In genomic region chr12:65323025-65323424, GRCh38 we compare ENCODE assay signal across 33 cellular contexts. TPM values are rescaled to one million over a fixed set of nuclear protein-coding genes. Genes with fewer than 3 reads are reported as not detected.
"Had no signal": no experiment of that assay in that cellular context is flagged by ENCODE, and none has a peak within 500 bp of the region (broad histone marks: within the 10 kb centered on the region; RNA-seq: fewer than 3 reads in every experiment).

No MANE protein-coding gene starts in this region.

- H3K9me3 ChIP-seq: ascending aorta, breast epithelium had no signal

- H3K4me1 ChIP-seq: breast epithelium had no signal

- H3K36me3 Mint-ChIP-seq: activated CD4-positive, alpha-beta memory T cell treated with anti-CD3 and anti-CD28 coated beads for 36 hours; activated CD8-positive, alpha-beta memory T cell treated with anti-CD3 and anti-CD28 coated beads, Interleukin-2, amount 10 ng/mL, durations not matched to agents 7 days and 5 days; activated naive CD4-positive, alpha-beta T cell treated with anti-CD3 and anti-CD28 coated beads, Interleukin-2, amount 10 ng/mL, durations not matched to agents 7 days and 5 days; activated naive CD4-positive, alpha-beta T cell treated with anti-CD3 and anti-CD28 coated beads, Interleukin-2, amount 50 U/mL, for 72 hours; activated naive CD8-positive, alpha-beta T cell treated with anti-CD3 and anti-CD28 coated beads, Interleukin-2, amount 10 ng/mL, durations not matched to agents 7 days and 5 days; brain had no signal

- H3K9me3 Mint-ChIP-seq: activated CD4-positive, alpha-beta memory T cell treated with anti-CD3 and anti-CD28 coated beads for 36 hours; activated CD4-positive, alpha-beta T cell treated with anti-CD3 and anti-CD28 coated beads, Interleukin-2, amount 10 ng/mL, durations not matched to agents 24 days and 14 days; activated naive CD4-positive, alpha-beta T cell treated with anti-CD3 and anti-CD28 coated beads, Interleukin-2, amount 10 ng/mL, durations not matched to agents 7 days and 5 days; activated naive CD4-positive, alpha-beta T cell treated with anti-CD3 and anti-CD28 coated beads, Interleukin-2, amount 50 U/mL, for 72 hours; activated naive CD8-positive, alpha-beta T cell treated with anti-CD3 and anti-CD28 coated beads, Interleukin-2, amount 10 ng/mL, durations not matched to agents 7 days and 5 days; activated T-cell treated with anti-CD3 and anti-CD28 coated beads, Interleukin-2, amount 50 U/mL, for 24 hours; activated T-cell treated with anti-CD3 and anti-CD28 coated beads, Interleukin-2, amount 50 U/mL, for 72 hours; brain; dendritic cell treated with granulocyte-macrophage colony-stimulating factor and Interleukin-4, amounts not matched to agents 40 ng/mL and 50 ng/mL, for 4 days; endodermal cell; T-helper 2 cell treated with Interferon-gamma antibody and Interleukin-4, amounts not matched to agents 5 μg/mL and 100 μg/mL, for 36 hours had no signal

- H3K4me3 ChIP-seq: ascending aorta, breast epithelium, cardiac muscle cell, coronary artery, dorsolateral prefrontal cortex had no signal

- H3K27ac ChIP-seq: ascending aorta, breast epithelium, cardiac muscle cell, coronary artery, dorsolateral prefrontal cortex had no signal

- H3K4me1 Mint-ChIP-seq: activated CD4-positive, alpha-beta T cell treated with anti-CD3 and anti-CD28 coated beads for 36 hours; activated CD4-positive, alpha-beta T cell treated with anti-CD3 and anti-CD28 coated beads, Interleukin-2, amount 10 ng/mL, durations not matched to agents 24 days and 14 days; activated CD8-positive, alpha-beta memory T cell treated with anti-CD3 and anti-CD28 coated beads, Interleukin-2, amount 10 ng/mL, durations not matched to agents 7 days and 5 days; activated naive CD4-positive, alpha-beta T cell treated with anti-CD3 and anti-CD28 coated beads, Interleukin-2, amount 10 ng/mL, durations not matched to agents 7 days and 5 days; activated naive CD8-positive, alpha-beta T cell treated with anti-CD3 and anti-CD28 coated beads, Interleukin-2, amount 10 ng/mL, durations not matched to agents 7 days and 5 days; T-helper 17 cell had no signal

- DNase-seq: activated CD4-positive, alpha-beta memory T cell treated with anti-CD3 and anti-CD28 coated beads for 36 hours; activated CD4-positive, alpha-beta T cell treated with anti-CD3 and anti-CD28 coated beads for 36 hours; activated CD4-positive, alpha-beta T cell treated with anti-CD3 and anti-CD28 coated beads, Interleukin-2, amount 10 ng/mL, durations not matched to agents 24 days and 14 days; activated CD4-positive, CD25-positive, alpha-beta regulatory T cell; activated CD4-positive, CD25-positive, alpha-beta regulatory T cell treated with anti-CD3 and anti-CD28 coated beads, Interleukin-2, amount 50 U/mL, for 72 hours; activated CD8-positive, alpha-beta memory T cell treated with anti-CD3 and anti-CD28 coated beads, Interleukin-2, amount 10 ng/mL, durations not matched to agents 7 days and 5 days; activated CD8-positive, alpha-beta memory T cell treated with anti-CD3 and anti-CD28 coated beads, Interleukin-2, amount 50 U/mL, for 4 hours; activated CD8-positive, alpha-beta T cell treated with anti-CD3 and anti-CD28 coated beads, Interleukin-2, amount 10 ng/mL, durations not matched to agents 7 days and 5 days; activated gamma-delta T cell; activated naive CD4-positive, alpha-beta T cell; activated naive CD4-positive, alpha-beta T cell treated with anti-CD3 and anti-CD28 coated beads, Interleukin-2, amount 10 ng/mL, durations not matched to agents 7 days and 5 days; activated naive CD8-positive, alpha-beta T cell treated with anti-CD3 and anti-CD28 coated beads, Interleukin-2, amount 10 ng/mL, durations not matched to agents 7 days and 5 days; activated T-cell treated with anti-CD3 and anti-CD28 coated beads, Interleukin-2, amount 50 U/mL, for 24 hours; activated T-cell treated with anti-CD3 and anti-CD28 coated beads, Interleukin-2, amount 50 U/mL, for 72 hours; central memory CD4-positive, alpha-beta T cell; dorsolateral prefrontal cortex; effector memory CD4-positive, alpha-beta T cell; endodermal cell; foreskin fibroblast; head of caudate nucleus; T-helper 17 cell; T1000 had no signal

- H3K27me3 Mint-ChIP-seq: brain; dendritic cell treated with granulocyte-macrophage colony-stimulating factor and Interleukin-4, amounts not matched to agents 40 ng/mL and 50 ng/mL, for 4 days had no signal

- H3K4me3 Mint-ChIP-seq: activated CD4-positive, alpha-beta memory T cell treated with anti-CD3 and anti-CD28 coated beads for 36 hours; activated CD4-positive, alpha-beta T cell treated with anti-CD3 and anti-CD28 coated beads for 36 hours; activated CD4-positive, alpha-beta T cell treated with anti-CD3 and anti-CD28 coated beads, Interleukin-2, amount 10 ng/mL, durations not matched to agents 24 days and 14 days; activated CD8-positive, alpha-beta memory T cell treated with anti-CD3 and anti-CD28 coated beads, Interleukin-2, amount 10 ng/mL, durations not matched to agents 7 days and 5 days; activated CD8-positive, alpha-beta T cell treated with anti-CD3 and anti-CD28 coated beads, Interleukin-2, amount 10 ng/mL, durations not matched to agents 7 days and 5 days; activated naive CD4-positive, alpha-beta T cell treated with anti-CD3 and anti-CD28 coated beads, Interleukin-2, amount 10 ng/mL, durations not matched to agents 7 days and 5 days; activated naive CD8-positive, alpha-beta T cell treated with anti-CD3 and anti-CD28 coated beads, Interleukin-2, amount 10 ng/mL, durations not matched to agents 7 days and 5 days; activated T-cell treated with anti-CD3 and anti-CD28 coated beads, Interleukin-2, amount 50 U/mL, for 24 hours; activated T-cell treated with anti-CD3 and anti-CD28 coated beads, Interleukin-2, amount 50 U/mL, for 72 hours; brain; dendritic cell treated with granulocyte-macrophage colony-stimulating factor and Interleukin-4, amounts not matched to agents 40 ng/mL and 50 ng/mL, for 4 days; endodermal cell; T-helper 17 cell; T-helper 2 cell treated with Interferon-gamma antibody and Interleukin-4, amounts not matched to agents 5 μg/mL and 100 μg/mL, for 36 hours had no signal

- FAIRE-seq: frontal cortex had no signal

- H3K36me3 ChIP-seq: ascending aorta, breast epithelium, cardiac muscle cell had no signal

- ATAC-seq: activated CD4-positive, alpha-beta T cell treated with anti-CD3 and anti-CD28 coated beads for 36 hours; activated CD8-positive, alpha-beta memory T cell treated with anti-CD3 and anti-CD28 coated beads, Interleukin-2, amount 10 ng/mL, durations not matched to agents 7 days and 5 days; activated CD8-positive, alpha-beta T cell treated with anti-CD3 and anti-CD28 coated beads, Interleukin-2, amount 10 ng/mL, durations not matched to agents 7 days and 5 days; activated naive CD4-positive, alpha-beta T cell treated with anti-CD3 and anti-CD28 coated beads, Interleukin-2, amount 50 U/mL, for 72 hours; activated T-cell treated with anti-CD3 and anti-CD28 coated beads, Interleukin-2, amount 50 U/mL, for 72 hours; esophagus mucosa; T-helper 17 cell had no signal

- H3K27me3 ChIP-seq: ascending aorta, breast epithelium, cardiac muscle cell had no signal

- H3K27ac Mint-ChIP-seq: activated CD4-positive, alpha-beta memory T cell treated with anti-CD3 and anti-CD28 coated beads for 36 hours; activated CD4-positive, alpha-beta T cell treated with anti-CD3 and anti-CD28 coated beads for 36 hours; activated CD4-positive, alpha-beta T cell treated with anti-CD3 and anti-CD28 coated beads, Interleukin-2, amount 10 ng/mL, durations not matched to agents 24 days and 14 days; activated CD8-positive, alpha-beta memory T cell treated with anti-CD3 and anti-CD28 coated beads, Interleukin-2, amount 10 ng/mL, durations not matched to agents 7 days and 5 days; activated CD8-positive, alpha-beta T cell treated with anti-CD3 and anti-CD28 coated beads, Interleukin-2, amount 10 ng/mL, durations not matched to agents 7 days and 5 days; activated naive CD4-positive, alpha-beta T cell treated with anti-CD3 and anti-CD28 coated beads, Interleukin-2, amount 10 ng/mL, durations not matched to agents 7 days and 5 days; activated naive CD4-positive, alpha-beta T cell treated with anti-CD3 and anti-CD28 coated beads, Interleukin-2, amount 50 U/mL, for 72 hours; activated naive CD8-positive, alpha-beta T cell treated with anti-CD3 and anti-CD28 coated beads, Interleukin-2, amount 10 ng/mL, durations not matched to agents 7 days and 5 days; activated T-cell treated with anti-CD3 and anti-CD28 coated beads, Interleukin-2, amount 50 U/mL, for 24 hours; activated T-cell treated with anti-CD3 and anti-CD28 coated beads, Interleukin-2, amount 50 U/mL, for 72 hours; dendritic cell treated with granulocyte-macrophage colony-stimulating factor and Interleukin-4, amounts not matched to agents 40 ng/mL and 50 ng/mL, for 4 days; endodermal cell; T-helper 17 cell; T-helper 2 cell treated with Interferon-gamma antibody and Interleukin-4, amounts not matched to agents 5 μg/mL and 100 μg/mL, for 36 hours had no signal

RNA-seq across cellular contexts. Expression of gene MSRB3, which starts 44.5 kb away (rescaled TPM):
- total RNA-seq: activated CD4-positive, alpha-beta memory T cell treated with anti-CD3 and anti-CD28 coated beads for 36 hours; activated CD4-positive, alpha-beta T cell treated with anti-CD3 and anti-CD28 coated beads, Interleukin-2, amount 10 ng/mL, durations not matched to agents 24 days and 14 days; activated CD8-positive, alpha-beta memory T cell treated with anti-CD3 and anti-CD28 coated beads for 36 hours; activated CD8-positive, alpha-beta memory T cell treated with anti-CD3 and anti-CD28 coated beads, Interleukin-2, amount 10 ng/mL, durations not matched to agents 7 days and 5 days; activated CD8-positive, alpha-beta T cell treated with anti-CD3 and anti-CD28 coated beads, Interleukin-2, amount 10 ng/mL, durations not matched to agents 7 days and 5 days; activated naive CD8-positive, alpha-beta T cell treated with anti-CD3 and anti-CD28 coated beads, Interleukin-2, amount 10 ng/mL, durations not matched to agents 7 days and 5 days had no signal
